In the genomic region with DNA sequence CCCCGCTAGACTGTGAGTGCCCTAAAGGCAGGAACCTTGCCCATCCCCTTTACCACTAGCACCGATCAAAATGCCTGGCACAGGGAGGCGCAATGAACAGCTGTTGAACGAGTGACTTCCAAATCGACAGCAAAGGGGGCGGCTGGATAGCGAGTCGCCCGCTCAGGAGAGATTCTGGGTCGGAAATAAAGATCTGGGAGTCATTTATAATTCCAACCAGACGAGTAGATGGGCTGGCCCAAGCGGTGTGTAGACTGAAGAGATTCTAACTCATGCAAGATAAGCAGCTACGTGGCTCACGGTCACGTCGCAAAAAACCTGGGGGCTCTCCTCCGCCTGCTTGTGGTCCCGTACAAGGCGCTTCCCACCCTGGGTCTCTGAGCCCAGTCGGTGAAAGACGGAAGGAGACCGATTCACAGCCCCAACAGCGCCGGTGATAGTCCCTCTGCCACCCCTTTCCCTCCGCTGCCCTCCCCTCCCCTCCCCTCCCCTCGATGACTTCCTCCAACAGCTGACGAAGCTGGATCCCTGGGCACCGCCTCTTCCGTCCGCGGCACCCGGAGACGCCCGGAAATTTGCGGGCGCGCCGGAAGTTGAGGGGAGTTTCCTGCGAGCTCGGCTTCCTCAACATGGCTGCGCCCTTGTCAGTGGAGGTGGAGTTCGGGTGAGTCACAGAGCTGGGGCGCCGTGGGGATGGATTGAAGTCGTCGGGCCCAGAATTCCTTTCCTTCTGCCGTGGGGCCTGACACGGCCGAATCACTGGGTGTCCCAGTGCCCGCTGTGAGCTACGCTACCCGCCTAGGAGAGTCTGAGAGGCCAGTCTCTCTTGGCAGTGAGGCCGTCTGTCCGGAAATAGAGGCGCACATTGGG, we compare ENCODE assay signal across 8 cellular contexts. TPM values are rescaled to one million over a fixed set of nuclear protein-coding genes. Genes with fewer than 3 reads are reported as not detected.
DNase-seq lines count a peak whose midpoint lies in the region; ATAC-seq and TF ChIP-seq lines count a peak whose summit lies in the region.

A gene (plus strand): TSS at position 623 of the 870 bp plus-strand sequence. CDS start 7 bp downstream, at position 630.

- no peak for TF ChIP-seq EP300 in suprapubic skin (IDR thresholded peaks at IDR 0.05)

- peak within 1 kb of the TSS; percentile 94 for H3K27ac Mint-ChIP-seq in activated naive CD4-positive, alpha-beta T cell treated with anti-CD3 and anti-CD28 coated beads, Interleukin-2, amount 50 U/mL, for 24 hours

- H3K27me3 ChIP-seq in suprapubic skin, result no peaks in the 10 kb centered on the region

- H3K4me3 ChIP-seq in GM08714 (ENCODE audit: low read length), result peak within 1 kb of the TSS; percentile 85
- H3K4me3 ChIP-seq in suprapubic skin, result peak within 1 kb of the TSS; percentile 62

- H3K4me3 Mint-ChIP-seq in activated naive CD4-positive, alpha-beta T cell treated with anti-CD3 and anti-CD28 coated beads, Interleukin-2, amount 50 U/mL, for 24 hours, result peak within 1 kb of the TSS; percentile 97

- peak; percentile 93 for DNase-seq in NCI-H1092 treated with DMSO at 0.1 percent for 48 hours (lab: John Stamatoyannopoulos, UW)
- peak; percentile 98 for DNase-seq in globus pallidus (ENCODE audit: low spot score)
- peak; percentile 98 for DNase-seq in occipital lobe (lab: John Stamatoyannopoulos, UW)
- peak; percentile 97 for DNase-seq in suprapubic skin (ENCODE audit: low spot score in 2 of 2)

- no peaks in the 10 kb centered on the region for H3K27me3 Mint-ChIP-seq in activated naive CD4-positive, alpha-beta T cell treated with anti-CD3 and anti-CD28 coated beads, Interleukin-2, amount 50 U/mL, for 24 hours

- whole genome bisulfite sequencing in suprapubic skin, result 0% methylated on average over 21 of the region's 55 CpGs

- peaks cover 21% of the 10 kb centered on the region for H3K36me3 ChIP-seq in suprapubic skin

- peaks cover 34% of the 10 kb centered on the region for H3K4me1 ChIP-seq in suprapubic skin

- H3K27ac ChIP-seq in suprapubic skin, result peak within 1 kb of the TSS; percentile 92

- H3K36me3 Mint-ChIP-seq in activated naive CD4-positive, alpha-beta T cell treated with anti-CD3 and anti-CD28 coated beads, Interleukin-2, amount 50 U/mL, for 24 hours, result peaks cover 10% of the 10 kb centered on the region

- peak; percentile 43 to 66 for TF ChIP-seq POLR2A in suprapubic skin (IDR thresholded peaks at IDR 0.05)

- H3K9me3 Mint-ChIP-seq in activated naive CD4-positive, alpha-beta T cell treated with anti-CD3 and anti-CD28 coated beads, Interleukin-2, amount 50 U/mL, for 24 hours, result no peaks in the 10 kb centered on the region

- peaks cover 38% of the 10 kb centered on the region for H3K4me1 Mint-ChIP-seq in activated naive CD4-positive, alpha-beta T cell treated with anti-CD3 and anti-CD28 coated beads, Interleukin-2, amount 50 U/mL, for 24 hours

- TF ChIP-seq CTCF in suprapubic skin (IDR thresholded peaks at IDR 0.05), result no peak

- peak; percentile 83 for ATAC-seq in HG02610 (IDR thresholded peaks at IDR 0.05; ENCODE audit: unreplicated experiment)
- peak; percentile 98 for ATAC-seq in SK-N-SH treated with all-trans-retinoic acid at 6 μM for 48 hours

- H3K9me3 ChIP-seq in suprapubic skin, result no peaks in the 10 kb centered on the region

TF ChIP-seq in SK-N-SH treated with all-trans-retinoic acid at 6 μM for 48 hours, 23 proteins besides CTCF, POLR2A, EP300 and RAD21:
- TF ChIP-seq, protein P1, sequence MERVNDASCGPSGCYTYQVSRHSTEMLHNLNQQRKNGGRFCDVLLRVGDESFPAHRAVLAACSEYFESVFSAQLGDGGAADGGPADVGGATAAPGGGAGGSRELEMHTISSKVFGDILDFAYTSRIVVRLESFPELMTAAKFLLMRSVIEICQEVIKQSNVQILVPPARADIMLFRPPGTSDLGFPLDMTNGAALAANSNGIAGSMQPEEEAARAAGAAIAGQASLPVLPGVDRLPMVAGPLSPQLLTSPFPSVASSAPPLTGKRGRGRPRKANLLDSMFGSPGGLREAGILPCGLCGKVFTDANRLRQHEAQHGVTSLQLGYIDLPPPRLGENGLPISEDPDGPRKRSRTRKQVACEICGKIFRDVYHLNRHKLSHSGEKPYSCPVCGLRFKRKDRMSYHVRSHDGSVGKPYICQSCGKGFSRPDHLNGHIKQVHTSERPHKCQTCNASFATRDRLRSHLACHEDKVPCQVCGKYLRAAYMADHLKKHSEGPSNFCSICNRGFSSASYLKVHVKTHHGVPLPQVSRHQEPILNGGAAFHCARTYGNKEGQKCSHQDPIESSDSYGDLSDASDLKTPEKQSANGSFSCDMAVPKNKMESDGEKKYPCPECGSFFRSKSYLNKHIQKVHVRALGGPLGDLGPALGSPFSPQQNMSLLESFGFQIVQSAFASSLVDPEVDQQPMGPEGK (CRISPR knock-in tag; IDR thresholded peaks at IDR 0.05; ENCODE audit: borderline replicate concordance), result no peak
- TF ChIP-seq OSR1 (CRISPR knock-in tag; IDR thresholded peaks at IDR 0.05) (no peak), ZNF8 (CRISPR knock-in tag; IDR thresholded peaks at IDR 0.05) (no peak)

RNA-seq across cellular contexts. Expression of the gene that starts here (rescaled TPM):
- total RNA-seq in occipital lobe (21.8 TPM), suprapubic skin (10 to 100 TPM; 30.2 to 37.6 (median 34.0) TPM)

Comparison
In these comparisons a context has a peak if more than half of its experiments do, and no peak if none do; other contexts are left out.
1. Peak in every context shown above with its lines: DNase-seq, ATAC-seq, H3K4me3 ChIP-seq and H3K27ac ChIP-seq.